ENCODE assay signal across 8 cellular contexts in genomic region chr22:35648066-35649025, GRCh38. TPM values are rescaled to one million over a fixed set of nuclear protein-coding genes. Genes with fewer than 3 reads are reported as not detected.
DNase-seq lines count a peak whose midpoint lies in the region; ATAC-seq and TF ChIP-seq lines count a peak whose summit lies in the region.

APOL6 (plus strand) TSS chr22:35648446; CDS start chr22:35656426, 7,980 bp downstream.

- no peak for TF ChIP-seq EP300 in gastroesophageal sphincter (IDR thresholded peaks at IDR 0.05)

- POLR2A ChIA-PET in RWPE1 (lab: Yijun Ruan, JAX; ENCODE audit: low non-redundant PET) = no interaction called here

- WGBS in gastroesophageal sphincter (ENCODE audit: low coverage in 1 of 2), 2 donors = 9% methylated on average over 10 to 13 of the region's 18 CpGs
- 22% methylated on average over 18 of the region's 18 CpGs for WGBS in urinary bladder

- H3K4me3 ChIP-seq in gastroesophageal sphincter (peak within 1 kb of the TSS; percentile 60 to 100), urinary bladder (ENCODE audit: low read depth, low read length) (peak within 1 kb of the TSS; percentile 80)

- H3K4me1 ChIP-seq in gastroesophageal sphincter (peaks cover 5 to 45% (median 25%) of the 10 kb centered on the region in 3 donors), urinary bladder (ENCODE audit: insufficient read depth) (no peaks in the 10 kb centered on the region)

- ATAC-seq in HG02870 (IDR thresholded peaks at IDR 0.05; ENCODE audit: unreplicated experiment) = peak; percentile 57
- ATAC-seq in gastroesophageal sphincter = peak; percentile 71

- no peaks in the 10 kb centered on the region for H3K36me3 ChIP-seq in gastroesophageal sphincter
- H3K36me3 ChIP-seq in urinary bladder (ENCODE audit: insufficient read depth) = no peaks in the 10 kb centered on the region

- no peak for TF ChIP-seq POLR2A in gastroesophageal sphincter (IDR thresholded peaks at IDR 0.05)

- no peak for TF ChIP-seq CTCF in RWPE1 (conservative IDR thresholded peaks at IDR 0.05; ENCODE audit: low read depth)
- no peak for TF ChIP-seq CTCF in gastroesophageal sphincter (IDR thresholded peaks at IDR 0.05)

- H3K9me3 ChIP-seq in gastroesophageal sphincter = no peaks in the 10 kb centered on the region

- H3K27ac ChIP-seq in RWPE1 (peak within 1 kb of the TSS; percentile 87), gastroesophageal sphincter (peak within 1 kb of the TSS; percentile 73 to 97 (median 88)), urinary bladder (ENCODE audit: low read depth) (peak within 1 kb of the TSS; percentile 98)

- CTCF ChIA-PET in RWPE1 (lab: Yijun Ruan, JAX) = interaction anchor here (0.6 to 0.7 kb wide), 2 partner anchors 9 to 763 kb away, joined by 3 to 4 read pairs; no protein-coding TSS in a partner anchor

- DNase-seq in GF-D8 (lab: John Stamatoyannopoulos, UW) (peak; percentile 79), RWPE1 (ENCODE audit: low spot score) (peak; percentile 48), pons (ENCODE audit: low spot score) (peak; percentile 86), NCI-H1105 (lab: John Stamatoyannopoulos, UW) (no peak)
- DNase-seq in activated gamma-delta T cell treated with anti-CD3 and anti-CD28 coated beads, Interleukin-2, amount 50 U/mL, for 16 hours (ENCODE audit: low read depth) = peak; percentile 42

- no peaks in the 10 kb centered on the region for H3K27me3 ChIP-seq in gastroesophageal sphincter

RNA-seq across cellular contexts. Expression of gene APOL6, which starts in this region (rescaled TPM):
- 10 to 100 TPM; 10.4 to 13.3 (median 10.9) TPM for total RNA-seq in gastroesophageal sphincter
- total RNA-seq in urinary bladder = 23.6 TPM
- polyA plus RNA-seq in urinary bladder = 7.0 TPM
